Comparison of ENCODE assay signal across 9 cellular contexts in the genomic region with DNA sequence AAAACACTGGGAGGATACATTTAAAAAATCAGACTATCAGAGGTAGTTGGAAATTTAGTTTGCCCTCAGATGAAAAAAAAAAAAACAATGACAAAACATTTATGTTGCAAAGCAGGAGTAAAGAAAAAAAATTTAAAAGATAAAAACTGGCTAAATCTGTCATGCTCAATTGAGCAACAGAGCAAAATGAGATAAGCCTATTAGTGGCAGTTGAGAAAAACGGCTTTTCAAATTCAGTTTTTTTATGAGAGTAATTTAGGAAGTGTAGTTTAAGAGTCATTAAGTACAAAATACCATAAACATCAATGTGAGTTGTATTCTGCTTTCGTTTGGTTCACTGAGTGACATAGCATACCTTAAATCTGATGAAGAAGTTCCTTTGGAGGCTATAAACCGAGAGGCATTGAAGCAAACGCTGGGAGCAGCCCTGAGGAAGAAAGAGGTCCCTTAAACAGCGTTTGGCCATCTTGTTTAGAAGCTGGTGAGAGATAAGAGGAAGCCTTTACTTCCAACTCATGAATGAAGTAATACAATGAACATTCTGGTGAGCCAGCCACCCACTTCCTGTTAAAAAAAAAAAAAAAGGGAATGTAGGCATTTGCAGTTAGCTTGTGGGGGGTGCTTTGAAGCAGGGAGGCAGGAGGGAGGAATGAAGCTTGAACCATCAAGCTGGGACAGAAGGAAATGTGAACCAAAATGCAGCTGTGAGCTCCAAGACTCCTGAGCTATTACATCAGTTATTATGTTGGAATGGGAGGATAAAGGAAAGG.
A peak's percentile ranks its signal among the peaks of the same experiment; 100 is the strongest.
DNase-seq lines count a peak whose midpoint lies in the region; ATAC-seq and TF ChIP-seq lines count a peak whose summit lies in the region.
"Had no signal": no experiment of that assay in that cellular context is flagged by ENCODE, and none has a peak within 500 bp of the region (broad histone marks: within the 10 kb centered on the region; RNA-seq: fewer than 3 reads in every experiment).

No MANE protein-coding gene starts in this region.

- POLR2A ChIA-PET in activated CD8-positive, alpha-beta T cell treated with anti-CD3 and anti-CD28 coated beads, Interleukin-2, amount 10 ng/mL, durations not matched to agents 7 days and 5 days (lab: Charles Lee): no interaction called here

- H3K4me3 ChIP-seq in heart right ventricle (peak overlapping the region in 1 of 10 donors; percentile 5), spleen (no peak overlapping the region)

- no peaks in the 10 kb centered on the region for H3K27me3 Mint-ChIP-seq in HFFc6 (ENCODE audit: insufficient read depth)
- H3K27me3 Mint-ChIP-seq in activated CD8-positive, alpha-beta T cell treated with anti-CD3 and anti-CD28 coated beads, Interleukin-2, amount 10 ng/mL, durations not matched to agents 7 days and 5 days (ENCODE audit: low read depth): no peaks in the 10 kb centered on the region
- no peaks in the 10 kb centered on the region for H3K27me3 Mint-ChIP-seq in activated naive CD8-positive, alpha-beta T cell treated with anti-CD3 and anti-CD28 coated beads, Interleukin-2, amount 50 U/mL, for 24 hours
- H3K27me3 Mint-ChIP-seq: progenitor cell of endocrine pancreas had no signal

- intact Hi-C loops in heart right ventricle (cut with DNase I) (no loop called here), spleen (cut with DNase I; ENCODE audit: low total_unique reads) (no loop called here)

- H3K27me3 ChIP-seq in heart right ventricle (no peaks in the 10 kb centered on the region), spleen (replicated peaks in 1 of 7) (no peaks in the 10 kb centered on the region)

- TF ChIP-seq POLR2A in spleen (IDR thresholded peaks at IDR 0.05): no peak

- peak; percentile 58 for DNase-seq in HFFc6
- DNase-seq in SKM-1 (lab: John Stamatoyannopoulos, UW; ENCODE audit: unreplicated experiment): peak; percentile 75
- DNase-seq in heart right ventricle: no peak
- DNase-seq in spleen: no peak
- DNase-seq in activated CD8-positive, alpha-beta T cell treated with anti-CD3 and anti-CD28 coated beads, Interleukin-2, amount 10 ng/mL, durations not matched to agents 7 days and 5 days: no peak
- no peak for DNase-seq in activated naive CD8-positive, alpha-beta T cell treated with anti-CD3 and anti-CD28 coated beads, Interleukin-2, amount 50 U/mL, for 24 hours
- no peak for DNase-seq in NAMALWA (ENCODE audit: low spot score)

- H3K27ac Mint-ChIP-seq in HFFc6: peak overlapping the region; percentile 92
- no peak overlapping the region for H3K27ac Mint-ChIP-seq in activated CD8-positive, alpha-beta T cell treated with anti-CD3 and anti-CD28 coated beads, Interleukin-2, amount 10 ng/mL, durations not matched to agents 7 days and 5 days
- H3K27ac Mint-ChIP-seq in activated naive CD8-positive, alpha-beta T cell treated with anti-CD3 and anti-CD28 coated beads, Interleukin-2, amount 50 U/mL, for 24 hours: no peak overlapping the region
- H3K27ac Mint-ChIP-seq: progenitor cell of endocrine pancreas; T-helper 2 cell treated with Interferon-gamma antibody and Interleukin-4, amounts not matched to agents 5 μg/mL and 100 μg/mL, for 36 hours had no signal

- H3K36me3 Mint-ChIP-seq in HFFc6 (ENCODE audit: low read depth): peaks cover 13% of the 10 kb centered on the region
- H3K36me3 Mint-ChIP-seq in activated CD8-positive, alpha-beta T cell treated with anti-CD3 and anti-CD28 coated beads, Interleukin-2, amount 10 ng/mL, durations not matched to agents 7 days and 5 days (ENCODE audit: low read depth): no peaks in the 10 kb centered on the region
- H3K36me3 Mint-ChIP-seq in activated naive CD8-positive, alpha-beta T cell treated with anti-CD3 and anti-CD28 coated beads, Interleukin-2, amount 50 U/mL, for 24 hours (ENCODE audit: low read depth): no peaks in the 10 kb centered on the region

- H3K4me1 ChIP-seq in heart right ventricle: peaks cover 0 to 36% (median 0%) of the 10 kb centered on the region in 9 donors
- peaks cover 0 to 25% (median 3%) of the 10 kb centered on the region in 6 donors for H3K4me1 ChIP-seq in spleen

- H3K9me3 Mint-ChIP-seq in HFFc6: peaks cover 13% of the 10 kb centered on the region
- H3K9me3 Mint-ChIP-seq in activated CD8-positive, alpha-beta T cell treated with anti-CD3 and anti-CD28 coated beads, Interleukin-2, amount 10 ng/mL, durations not matched to agents 7 days and 5 days (ENCODE audit: insufficient read depth): no peaks in the 10 kb centered on the region
- no peaks in the 10 kb centered on the region for H3K9me3 Mint-ChIP-seq in activated naive CD8-positive, alpha-beta T cell treated with anti-CD3 and anti-CD28 coated beads, Interleukin-2, amount 50 U/mL, for 24 hours
- H3K9me3 Mint-ChIP-seq: T-helper 2 cell treated with Interferon-gamma antibody and Interleukin-4, amounts not matched to agents 5 μg/mL and 100 μg/mL, for 36 hours had no signal

- H3K4me3 Mint-ChIP-seq in HFFc6: peak overlapping the region; percentile 65
- no peak overlapping the region for H3K4me3 Mint-ChIP-seq in activated CD8-positive, alpha-beta T cell treated with anti-CD3 and anti-CD28 coated beads, Interleukin-2, amount 10 ng/mL, durations not matched to agents 7 days and 5 days
- no peak overlapping the region for H3K4me3 Mint-ChIP-seq in activated naive CD8-positive, alpha-beta T cell treated with anti-CD3 and anti-CD28 coated beads, Interleukin-2, amount 50 U/mL, for 24 hours
- H3K4me3 Mint-ChIP-seq: T-helper 2 cell treated with Interferon-gamma antibody and Interleukin-4, amounts not matched to agents 5 μg/mL and 100 μg/mL, for 36 hours had no signal

- H3K9me3 ChIP-seq in heart right ventricle (peaks cover 0 to 17% (median 0%) of the 10 kb centered on the region in 11 donors), spleen (no peaks in the 10 kb centered on the region)

- peak overlapping the region in 4 of 10 donors; percentile 10 to 83 (median 48) for H3K27ac ChIP-seq in heart right ventricle
- H3K27ac ChIP-seq in spleen: peak overlapping the region in 7 of 8 donors; percentile 17 to 80 (median 70)

- ATAC-seq in heart right ventricle: peak in 7 of 8 donors; percentile 37 to 80 (median 55)
- ATAC-seq in activated CD8-positive, alpha-beta T cell treated with anti-CD3 and anti-CD28 coated beads, Interleukin-2, amount 10 ng/mL, durations not matched to agents 7 days and 5 days: no peak
- ATAC-seq in activated naive CD8-positive, alpha-beta T cell treated with anti-CD3 and anti-CD28 coated beads, Interleukin-2, amount 50 U/mL, for 24 hours: no peak

- H3K4me1 Mint-ChIP-seq in HFFc6 (ENCODE audit: low read depth): peaks cover 65% of the 10 kb centered on the region
- H3K4me1 Mint-ChIP-seq in activated CD8-positive, alpha-beta T cell treated with anti-CD3 and anti-CD28 coated beads, Interleukin-2, amount 10 ng/mL, durations not matched to agents 7 days and 5 days (ENCODE audit: low read depth): no peaks in the 10 kb centered on the region
- no peaks in the 10 kb centered on the region for H3K4me1 Mint-ChIP-seq in activated naive CD8-positive, alpha-beta T cell treated with anti-CD3 and anti-CD28 coated beads, Interleukin-2, amount 50 U/mL, for 24 hours

- WGBS in heart right ventricle, 2 donors: 38 to 41% methylated on average over 5 of the region's 5 CpGs
- 5 to 20% (median 9%) methylated on average over 5 of the region's 5 CpGs for WGBS in spleen, 5 donors

- TF ChIP-seq CTCF in HFFc6 (IDR thresholded peaks at IDR 0.05) (no peak), heart right ventricle (IDR thresholded peaks at IDR 0.05) (no peak), spleen (IDR thresholded peaks at IDR 0.05 in 8 of 11, conservative IDR thresholded peaks at IDR 0.05 in 3 of 11) (no peak)

- no peaks in the 10 kb centered on the region for H3K36me3 ChIP-seq in heart right ventricle
- H3K36me3 ChIP-seq in spleen: no peaks in the 10 kb centered on the region

- CTCF ChIA-PET in activated CD8-positive, alpha-beta T cell treated with anti-CD3 and anti-CD28 coated beads, Interleukin-2, amount 10 ng/mL, durations not matched to agents 7 days and 5 days (lab: Charles Lee): no interaction called here

Comparison
In these comparisons a context has a peak if more than half of its experiments do, and no peak if none do; other contexts are left out.
1. DNase-seq: peak in HFFc6 (single experiment) and SKM-1 (single experiment); none in heart right ventricle (0 of 2), spleen (single experiment), activated CD8-positive, alpha-beta T cell treated with anti-CD3 and anti-CD28 coated beads, Interleukin-2, amount 10 ng/mL, durations not matched to agents 7 days and 5 days (single experiment), activated naive CD8-positive, alpha-beta T cell treated with anti-CD3 and anti-CD28 coated beads, Interleukin-2, amount 50 U/mL, for 24 hours (single experiment) and NAMALWA (single experiment).
2. ATAC-seq: peak in heart right ventricle (7 of 8); none in activated CD8-positive, alpha-beta T cell treated with anti-CD3 and anti-CD28 coated beads, Interleukin-2, amount 10 ng/mL, durations not matched to agents 7 days and 5 days (single experiment) and activated naive CD8-positive, alpha-beta T cell treated with anti-CD3 and anti-CD28 coated beads, Interleukin-2, amount 50 U/mL, for 24 hours (single experiment).